8 cellular contexts compared by ENCODE assay signal in genomic region chr17:45171338-45172231, GRCh38. TPM values are rescaled to one million over a fixed set of nuclear protein-coding genes. Genes with fewer than 3 reads are reported as not detected.
A peak's percentile ranks its signal among the peaks of the same experiment; 100 is the strongest.
DNase-seq lines count a peak whose midpoint lies in the region; ATAC-seq and TF ChIP-seq lines count a peak whose summit lies in the region.

No MANE protein-coding gene starts in this region.

- no peaks in the 10 kb centered on the region for H3K36me3 ChIP-seq in mucosa of stomach (ENCODE audit: control insufficient read depth, insufficient read depth, low read length)

- H3K9me3 ChIP-seq in mucosa of stomach (ENCODE audit: control insufficient read depth, low read length), result no peaks in the 10 kb centered on the region

- no peak for TF ChIP-seq CTCF in dorsolateral prefrontal cortex (IDR thresholded peaks at IDR 0.05 in 54 of 56, conservative IDR thresholded peaks at IDR 0.05 in 2 of 56; ENCODE audit: low read depth in 1 of 56, partially characterized antibody in 56 of 56)
- no peak for TF ChIP-seq CTCF in GM10266 (IDR thresholded peaks at IDR 0.05; ENCODE audit: control insufficient read depth, insufficient read depth, low read depth, missing control alignments)

- DNase-seq in DMS 273 (lab: John Stamatoyannopoulos, UW; ENCODE audit: unreplicated experiment) (peak; percentile 81), NCI-H82 (lab: John Stamatoyannopoulos, UW) (peak; percentile 88), dorsolateral prefrontal cortex (peak in 3 of 10 donors; percentile 30 to 48 (median 40)), GM10266 (ENCODE audit: extremely low spot score) (no peak), NCI-H1105 treated with DMSO at 0.1 percent for 48 hours (lab: John Stamatoyannopoulos, UW) (no peak)
- DNase-seq in stimulated activated CD4-positive, alpha-beta T cell treated with anti-CD3 and anti-CD28 coated beads, Interleukin-1b, Interleukin-23, amount 100 ng/mL, for 48 hours, result no peak

- H3K9ac ChIP-seq in mucosa of stomach (ENCODE audit: low read length), result peak overlapping the region; percentile 61

- intact Hi-C loops in dorsolateral prefrontal cortex (cut with DNase I), result no loop called here

- peak overlapping the region in 21 of 59 donors; percentile 26 to 69 (median 59) for H3K4me3 ChIP-seq in dorsolateral prefrontal cortex
- peak overlapping the region; percentile 25 for H3K4me3 ChIP-seq in mucosa of stomach (ENCODE audit: low read length)

- H3K27me3 ChIP-seq in dorsolateral prefrontal cortex (no peaks in the 10 kb centered on the region), mucosa of stomach (ENCODE audit: control insufficient read depth, insufficient read depth, low read length) (no peaks in the 10 kb centered on the region)

- peak overlapping the region; percentile 57 to 98 (median 94) for H3K27ac ChIP-seq in dorsolateral prefrontal cortex

- ATAC-seq in GM18520 (IDR thresholded peaks at IDR 0.05; ENCODE audit: unreplicated experiment), result no peak

- H3K4me1 ChIP-seq in mucosa of stomach (ENCODE audit: control insufficient read depth, insufficient read depth, low read length), result peaks cover 36% of the 10 kb centered on the region

RNA-seq across cellular contexts. Expression of gene HEXIM2, which starts 9.9 kb away (rescaled TPM):
- 10 to 100 TPM in 73 of 120 experiments, 1 to 10 TPM in 47; 5.1 to 16.7 (median 10.8) TPM for total RNA-seq in dorsolateral prefrontal cortex

RNA-seq across cellular contexts. Expression of gene HEXIM1, which starts 23.3 kb away (rescaled TPM):
- total RNA-seq in dorsolateral prefrontal cortex, result 10 to 100 TPM; 21.0 to 74.9 (median 50.4) TPM

RNA-seq across cellular contexts. Expression of gene ACBD4, which starts 36.1 kb away (rescaled TPM):
- 10 to 100 TPM; 15.7 to 37.1 (median 23.9) TPM for total RNA-seq in dorsolateral prefrontal cortex

RNA-seq across cellular contexts. Expression of gene PLCD3, which starts 39.3 kb away (rescaled TPM):
- 100 to 1,000 TPM in 42 of 120 experiments, 10 to 100 TPM in 78; 51.7 to 195 (median 91.1) TPM for total RNA-seq in dorsolateral prefrontal cortex

RNA-seq across cellular contexts. Expression of gene FMNL1, which starts 50.1 kb away (rescaled TPM):
- 10 to 100 TPM; 19.3 to 53.5 (median 36.5) TPM for total RNA-seq in dorsolateral prefrontal cortex

Comparison
In these comparisons a context has a peak if more than half of its experiments do, and no peak if none do; other contexts are left out.
1. DNase-seq: peak in DMS 273 (single experiment) and NCI-H82 (single experiment); none in stimulated activated CD4-positive, alpha-beta T cell treated with anti-CD3 and anti-CD28 coated beads, Interleukin-1b, Interleukin-23, amount 100 ng/mL, for 48 hours (single experiment), GM10266 (single experiment) and NCI-H1105 treated with DMSO at 0.1 percent for 48 hours (single experiment).